ENCODE assay signal across 1 cellular context in the genomic region with DNA sequence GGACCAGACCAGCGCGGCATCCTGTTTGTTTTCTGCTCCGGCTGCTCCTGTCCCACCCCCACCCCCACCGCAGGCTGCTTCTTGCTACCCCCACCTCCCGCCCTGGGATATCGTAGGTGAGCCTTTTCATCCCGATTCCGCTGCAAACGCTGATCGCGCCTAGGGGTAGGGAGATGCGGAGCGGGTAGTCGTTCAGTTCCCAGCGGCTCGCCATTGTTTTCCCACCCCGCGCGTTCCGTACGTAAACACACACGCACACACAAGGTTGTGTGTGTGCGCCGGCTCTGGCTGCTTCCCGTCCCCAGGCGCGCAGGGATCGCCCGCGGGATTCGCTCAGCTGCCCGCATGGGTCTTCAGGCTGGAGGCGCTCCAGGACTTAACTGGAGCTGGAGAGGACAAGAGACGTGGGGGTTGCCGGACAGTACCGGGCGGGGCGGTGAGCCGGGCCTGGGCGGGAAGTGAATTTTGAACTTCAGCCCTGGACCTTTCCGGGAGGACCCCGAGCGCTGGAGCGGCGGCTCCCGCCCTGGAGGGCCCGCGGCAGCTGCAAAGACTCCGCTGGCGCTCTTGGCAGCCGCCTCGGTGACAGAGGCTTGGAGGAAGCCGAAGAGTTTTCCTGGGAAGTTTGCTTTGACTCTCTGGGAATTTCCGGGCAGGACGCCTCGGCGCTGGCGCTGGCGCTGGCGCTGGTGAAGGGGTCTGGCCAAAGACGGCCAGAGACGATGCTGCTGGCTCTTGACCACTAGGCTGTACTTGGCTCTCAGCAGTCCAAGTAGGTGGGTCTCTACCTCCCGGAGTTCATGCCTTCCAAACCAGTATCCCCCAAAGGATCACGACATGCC.
TF ChIP-seq lines count a peak whose summit lies in the region.

No MANE protein-coding gene starts in this region.

TF ChIP-seq in HEK293, 187 proteins besides CTCF, POLR2A, EP300 and RAD21 (continued from another document):
- TF ChIP-seq ZBTB8A (tag by site-specific recombination; IDR thresholded peaks at IDR 0.05) (0 out of 2 replicates have a peak, but pooled peaks have one; percentile 0), ZBTB26 (tag by site-specific recombination; optimal IDR thresholded peaks at IDR 0.05) (peak; percentile 35), ZNF596 (tag by site-specific recombination; IDR thresholded peaks at IDR 0.05) (no peak), ZBTB20 (tag by site-specific recombination; IDR thresholded peaks at IDR 0.05) (peak; percentile 83), ZNF221 (tag by site-specific recombination; IDR thresholded peaks at IDR 0.05; ENCODE audit: borderline replicate concordance) (no peak), SP2 (tag by site-specific recombination; IDR thresholded peaks at IDR 0.05) (peak; percentile 45), ZNF292 (tag by site-specific recombination; IDR thresholded peaks at IDR 0.05; ENCODE audit: borderline replicate concordance, low read depth) (no peak), ZNF76 (tag by site-specific recombination; IDR thresholded peaks at IDR 0.05; ENCODE audit: borderline replicate concordance, low read depth) (0 out of 2 replicates have a peak, but pooled peaks have one; percentile 20), ZNF610 (tag by site-specific recombination; IDR thresholded peaks at IDR 0.05; ENCODE audit: borderline replicate concordance) (no peak), ZNF561 (tag by site-specific recombination; IDR thresholded peaks at IDR 0.05; ENCODE audit: borderline replicate concordance) (peak; percentile 55; the same call in 1 of the 2 replicates), ZNF600 (tag by site-specific recombination; IDR thresholded peaks at IDR 0.05) (peak; percentile 80), KLF16 (tag by site-specific recombination; IDR thresholded peaks at IDR 0.05) (peak; percentile 42; the same call in 1 of the 2 replicates), ZNF664 (tag by site-specific recombination; IDR thresholded peaks at IDR 0.05) (no peak), ZBTB48 (tag by site-specific recombination; IDR thresholded peaks at IDR 0.05) (peak; percentile 51; the same call in 1 of the 2 replicates), ZBTB17 (tag by site-specific recombination; IDR thresholded peaks at IDR 0.05) (0 out of 2 replicates have a peak, but pooled peaks have one; percentile 32), ZNF549 (tag by site-specific recombination; IDR thresholded peaks at IDR 0.05) (no peak), ZXDB (tag by site-specific recombination; IDR thresholded peaks at IDR 0.05) (peak; percentile 41; the same call in 1 of the 2 replicates), ZNF398 (tag by site-specific recombination; IDR thresholded peaks at IDR 0.05) (peak; percentile 54), ZNF335 (tag by site-specific recombination; conservative IDR thresholded peaks at IDR 0.05) (peak; percentile 83), ZNF169 (tag by site-specific recombination; IDR thresholded peaks at IDR 0.05) (no peak), ZSCAN30 (tag by site-specific recombination; IDR thresholded peaks at IDR 0.05) (0 out of 2 replicates have a peak, but pooled peaks have one; percentile 20)
- TF ChIP-seq, protein P1, sequence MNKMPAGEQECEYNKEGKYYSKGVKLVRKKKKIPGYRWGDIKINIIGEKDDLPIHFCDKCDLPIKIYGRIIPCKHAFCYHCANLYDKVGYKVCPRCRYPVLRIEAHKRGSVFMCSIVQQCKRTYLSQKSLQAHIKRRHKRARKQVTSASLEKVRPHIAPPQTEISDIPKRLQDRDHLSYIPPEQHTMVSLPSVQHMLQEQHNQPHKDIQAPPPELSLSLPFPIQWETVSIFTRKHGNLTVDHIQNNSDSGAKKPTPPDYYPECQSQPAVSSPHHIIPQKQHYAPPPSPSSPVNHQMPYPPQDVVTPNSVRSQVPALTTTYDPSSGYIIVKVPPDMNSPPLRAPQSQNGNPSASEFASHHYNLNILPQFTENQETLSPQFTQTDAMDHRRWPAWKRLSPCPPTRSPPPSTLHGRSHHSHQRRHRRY (tag by site-specific recombination; IDR thresholded peaks at IDR 0.05), result no peak
- TF ChIP-seq, protein P2, sequence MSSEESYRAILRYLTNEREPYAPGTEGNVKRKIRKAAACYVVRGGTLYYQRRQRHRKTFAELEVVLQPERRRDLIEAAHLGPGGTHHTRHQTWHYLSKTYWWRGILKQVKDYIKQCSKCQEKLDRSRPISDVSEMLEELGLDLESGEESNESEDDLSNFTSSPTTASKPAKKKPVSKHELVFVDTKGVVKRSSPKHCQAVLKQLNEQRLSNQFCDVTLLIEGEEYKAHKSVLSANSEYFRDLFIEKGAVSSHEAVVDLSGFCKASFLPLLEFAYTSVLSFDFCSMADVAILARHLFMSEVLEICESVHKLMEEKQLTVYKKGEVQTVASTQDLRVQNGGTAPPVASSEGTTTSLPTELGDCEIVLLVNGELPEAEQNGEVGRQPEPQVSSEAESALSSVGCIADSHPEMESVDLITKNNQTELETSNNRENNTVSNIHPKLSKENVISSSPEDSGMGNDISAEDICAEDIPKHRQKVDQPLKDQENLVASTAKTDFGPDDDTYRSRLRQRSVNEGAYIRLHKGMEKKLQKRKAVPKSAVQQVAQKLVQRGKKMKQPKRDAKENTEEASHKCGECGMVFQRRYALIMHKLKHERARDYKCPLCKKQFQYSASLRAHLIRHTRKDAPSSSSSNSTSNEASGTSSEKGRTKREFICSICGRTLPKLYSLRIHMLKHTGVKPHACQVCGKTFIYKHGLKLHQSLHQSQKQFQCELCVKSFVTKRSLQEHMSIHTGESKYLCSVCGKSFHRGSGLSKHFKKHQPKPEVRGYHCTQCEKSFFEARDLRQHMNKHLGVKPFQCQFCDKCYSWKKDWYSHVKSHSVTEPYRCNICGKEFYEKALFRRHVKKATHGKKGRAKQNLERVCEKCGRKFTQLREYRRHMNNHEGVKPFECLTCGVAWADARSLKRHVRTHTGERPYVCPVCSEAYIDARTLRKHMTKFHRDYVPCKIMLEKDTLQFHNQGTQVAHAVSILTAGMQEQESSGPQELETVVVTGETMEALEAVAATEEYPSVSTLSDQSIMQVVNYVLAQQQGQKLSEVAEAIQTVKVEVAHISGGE (tag by site-specific recombination; conservative IDR thresholded peaks at IDR 0.05; ENCODE audit: low read depth), result peak; percentile 31; the same call in 1 of the 2 replicates
- TF ChIP-seq, protein P3, sequence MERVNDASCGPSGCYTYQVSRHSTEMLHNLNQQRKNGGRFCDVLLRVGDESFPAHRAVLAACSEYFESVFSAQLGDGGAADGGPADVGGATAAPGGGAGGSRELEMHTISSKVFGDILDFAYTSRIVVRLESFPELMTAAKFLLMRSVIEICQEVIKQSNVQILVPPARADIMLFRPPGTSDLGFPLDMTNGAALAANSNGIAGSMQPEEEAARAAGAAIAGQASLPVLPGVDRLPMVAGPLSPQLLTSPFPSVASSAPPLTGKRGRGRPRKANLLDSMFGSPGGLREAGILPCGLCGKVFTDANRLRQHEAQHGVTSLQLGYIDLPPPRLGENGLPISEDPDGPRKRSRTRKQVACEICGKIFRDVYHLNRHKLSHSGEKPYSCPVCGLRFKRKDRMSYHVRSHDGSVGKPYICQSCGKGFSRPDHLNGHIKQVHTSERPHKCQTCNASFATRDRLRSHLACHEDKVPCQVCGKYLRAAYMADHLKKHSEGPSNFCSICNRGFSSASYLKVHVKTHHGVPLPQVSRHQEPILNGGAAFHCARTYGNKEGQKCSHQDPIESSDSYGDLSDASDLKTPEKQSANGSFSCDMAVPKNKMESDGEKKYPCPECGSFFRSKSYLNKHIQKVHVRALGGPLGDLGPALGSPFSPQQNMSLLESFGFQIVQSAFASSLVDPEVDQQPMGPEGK (tag by site-specific recombination; IDR thresholded peaks at IDR 0.05), result no peak; the same call in 1 of the 2 replicates
- TF ChIP-seq, protein P4, sequence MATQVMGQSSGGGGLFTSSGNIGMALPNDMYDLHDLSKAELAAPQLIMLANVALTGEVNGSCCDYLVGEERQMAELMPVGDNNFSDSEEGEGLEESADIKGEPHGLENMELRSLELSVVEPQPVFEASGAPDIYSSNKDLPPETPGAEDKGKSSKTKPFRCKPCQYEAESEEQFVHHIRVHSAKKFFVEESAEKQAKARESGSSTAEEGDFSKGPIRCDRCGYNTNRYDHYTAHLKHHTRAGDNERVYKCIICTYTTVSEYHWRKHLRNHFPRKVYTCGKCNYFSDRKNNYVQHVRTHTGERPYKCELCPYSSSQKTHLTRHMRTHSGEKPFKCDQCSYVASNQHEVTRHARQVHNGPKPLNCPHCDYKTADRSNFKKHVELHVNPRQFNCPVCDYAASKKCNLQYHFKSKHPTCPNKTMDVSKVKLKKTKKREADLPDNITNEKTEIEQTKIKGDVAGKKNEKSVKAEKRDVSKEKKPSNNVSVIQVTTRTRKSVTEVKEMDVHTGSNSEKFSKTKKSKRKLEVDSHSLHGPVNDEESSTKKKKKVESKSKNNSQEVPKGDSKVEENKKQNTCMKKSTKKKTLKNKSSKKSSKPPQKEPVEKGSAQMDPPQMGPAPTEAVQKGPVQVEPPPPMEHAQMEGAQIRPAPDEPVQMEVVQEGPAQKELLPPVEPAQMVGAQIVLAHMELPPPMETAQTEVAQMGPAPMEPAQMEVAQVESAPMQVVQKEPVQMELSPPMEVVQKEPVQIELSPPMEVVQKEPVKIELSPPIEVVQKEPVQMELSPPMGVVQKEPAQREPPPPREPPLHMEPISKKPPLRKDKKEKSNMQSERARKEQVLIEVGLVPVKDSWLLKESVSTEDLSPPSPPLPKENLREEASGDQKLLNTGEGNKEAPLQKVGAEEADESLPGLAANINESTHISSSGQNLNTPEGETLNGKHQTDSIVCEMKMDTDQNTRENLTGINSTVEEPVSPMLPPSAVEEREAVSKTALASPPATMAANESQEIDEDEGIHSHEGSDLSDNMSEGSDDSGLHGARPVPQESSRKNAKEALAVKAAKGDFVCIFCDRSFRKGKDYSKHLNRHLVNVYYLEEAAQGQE (tag by site-specific recombination; IDR thresholded peaks at IDR 0.05), result no peak
TF ChIP-seq in HEK293: peak in this region for 24.
